Comparison of ENCODE assay signal across 14 cellular contexts in the genomic region with DNA sequence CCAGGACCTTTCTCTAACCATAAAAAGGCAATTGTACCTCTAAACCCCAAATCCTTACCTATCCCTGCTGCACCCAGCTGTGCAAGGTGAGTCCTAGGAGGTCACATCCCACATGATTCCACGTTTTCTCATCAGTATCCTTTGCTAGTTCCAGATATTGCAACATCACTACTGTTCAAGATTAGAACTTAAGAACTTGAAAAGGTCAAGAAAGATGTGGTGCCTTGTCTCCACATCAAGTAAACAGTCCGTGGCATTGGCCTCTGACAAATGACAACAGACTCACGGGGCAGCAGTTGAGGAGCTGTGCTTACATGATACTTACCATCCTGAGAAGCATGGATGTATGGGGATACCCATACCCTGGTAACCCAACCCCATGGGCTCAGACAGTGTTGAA.
"Had no signal": no experiment of that assay in that cellular context is flagged by ENCODE, and none has a peak within 500 bp of the region (broad histone marks: within the 10 kb centered on the region; RNA-seq: fewer than 3 reads in every experiment).

No MANE protein-coding gene starts in this region.

- H3K27ac Mint-ChIP-seq: activated naive CD8-positive, alpha-beta T cell treated with anti-CD3 and anti-CD28 coated beads for 36 hours had no signal

- H3K36me3 ChIP-seq: colonic mucosa had no signal

- H3K27ac ChIP-seq: colonic mucosa, skin epidermis had no signal

- H3K4me1 ChIP-seq: colonic mucosa had no signal

- H3K4me3 Mint-ChIP-seq: activated naive CD8-positive, alpha-beta T cell treated with anti-CD3 and anti-CD28 coated beads for 36 hours; mesothelial cell of epicardium had no signal

- H3K9me3 Mint-ChIP-seq: mesothelial cell of epicardium had no signal

- DNase-seq: activated CD4-positive, alpha-beta T cell treated with anti-CD3 and anti-CD28 coated beads for 1 hour; activated CD4-positive, alpha-beta T cell treated with anti-CD3 and anti-CD28 coated beads, Interleukin-2, amount 50 U/mL, for 48 hours; activated gamma-delta T cell treated with Interleukin-2 at 50 U/mL for 16 hours; activated naive CD8-positive, alpha-beta T cell treated with anti-CD3 and anti-CD28 coated beads for 36 hours; activated T-cell treated with anti-CD3 and anti-CD28 coated beads, Interleukin-2, amount 50 U/mL, for 48 hours; aorta; colonic mucosa; effector CD4-positive, alpha-beta T cell; kidney; substantia nigra; T-helper 9 cell; trophoblast cell had no signal

- H3K36me3 Mint-ChIP-seq: activated naive CD8-positive, alpha-beta T cell treated with anti-CD3 and anti-CD28 coated beads for 36 hours; mesothelial cell of epicardium had no signal

- H3K4me3 ChIP-seq: colonic mucosa, skin epidermis had no signal

- H3K27me3 Mint-ChIP-seq: activated naive CD8-positive, alpha-beta T cell treated with anti-CD3 and anti-CD28 coated beads for 36 hours had no signal

- H3K27me3 ChIP-seq: colonic mucosa had no signal

- H3K9me3 ChIP-seq: colonic mucosa had no signal
